In the genomic region with DNA sequence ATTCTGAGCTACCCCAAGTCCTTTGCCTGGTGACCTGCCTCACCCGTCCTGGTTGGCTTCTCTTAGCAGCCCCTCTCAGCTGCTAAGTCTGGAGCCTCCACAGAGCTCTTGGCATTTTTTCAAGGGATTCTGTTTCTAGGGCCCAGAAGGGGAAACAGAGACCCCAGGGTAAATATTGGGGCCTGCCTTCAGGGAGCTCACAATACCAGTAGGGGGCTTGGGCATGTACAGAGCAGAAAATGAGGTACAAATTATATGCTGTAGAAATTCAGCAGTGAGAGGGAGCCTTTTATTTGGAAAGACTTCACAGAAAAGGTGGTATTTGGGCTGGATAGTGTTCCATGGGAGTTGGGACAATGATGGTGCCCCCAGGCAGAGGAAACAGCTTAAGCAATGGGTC, we compare ENCODE assay signal across 15 cellular contexts. TPM values are rescaled to one million over a fixed set of nuclear protein-coding genes. Genes with fewer than 3 reads are reported as not detected.
DNase-seq lines count a peak whose midpoint lies in the region; ATAC-seq and TF ChIP-seq lines count a peak whose summit lies in the region.
"Had no signal": no experiment of that assay in that cellular context is flagged by ENCODE, and none has a peak within 500 bp of the region (broad histone marks: within the 10 kb centered on the region; RNA-seq: fewer than 3 reads in every experiment).

No MANE protein-coding gene starts in this region.

- H3K4me1 ChIP-seq in H9 (ENCODE audit: insufficient read depth, low read length): no peaks in the 10 kb centered on the region

- no peak for ATAC-seq in central memory CD8-positive, alpha-beta T cell (replicated peaks; ENCODE audit: extremely low read depth, poor library complexity, severe bottlenecking)
- ATAC-seq in natural killer cell: no peak
- no peak for ATAC-seq in HG03196 (IDR thresholded peaks at IDR 0.05; ENCODE audit: unreplicated experiment)
- ATAC-seq in HG03432 (IDR thresholded peaks at IDR 0.05; ENCODE audit: unreplicated experiment): no peak
- no peak for ATAC-seq in HG03159 (IDR thresholded peaks at IDR 0.05; ENCODE audit: unreplicated experiment)
- ATAC-seq: activated T-cell treated with anti-CD3 and anti-CD28 coated beads, Interleukin-2, amount 50 U/mL, for 72 hours; PC-3 had no signal

- WGBS in H9 (ENCODE audit: extremely low coverage, insufficient read length, low lambda C conversion rate): no CpG with 5 or more reads among the region's 1 CpG

- no peaks in the 10 kb centered on the region; the same call in 1 of the 2 replicates for H3K79me2 ChIP-seq in H9 (ENCODE audit: insufficient read depth, low read length)

- H2BK5ac ChIP-seq in H9 (ENCODE audit: insufficient read length, low read length): no peak overlapping the region

- no peak overlapping the region for H3T11ph ChIP-seq in H9 (ENCODE audit: low read length)

- H3K27me3 Mint-ChIP-seq in H9 (ENCODE audit: low read depth): peaks cover 3% of the 10 kb centered on the region
- no peaks in the 10 kb centered on the region for H3K27me3 Mint-ChIP-seq in central memory CD8-positive, alpha-beta T cell
- no peaks in the 10 kb centered on the region for H3K27me3 Mint-ChIP-seq in natural killer cell (ENCODE audit: low read depth in 2 of 2)

- H3K27ac Mint-ChIP-seq in H9: peak overlapping the region in 1 of 3 experiments; percentile 17; a peak in 1 of 7 replicates
- peak overlapping the region; percentile 94 for H3K27ac Mint-ChIP-seq in central memory CD8-positive, alpha-beta T cell (ENCODE audit: low read depth)
- peak overlapping the region; percentile 83 to 97 for H3K27ac Mint-ChIP-seq in natural killer cell

- no peak overlapping the region for H2BK12ac ChIP-seq in H9 (ENCODE audit: insufficient read length, low read depth, low read length)

- no peaks in the 10 kb centered on the region; a peak in 1 of 5 replicates for H3K9me3 Mint-ChIP-seq in H9
- no peaks in the 10 kb centered on the region for H3K9me3 Mint-ChIP-seq in central memory CD8-positive, alpha-beta T cell
- H3K9me3 Mint-ChIP-seq in natural killer cell: no peaks in the 10 kb centered on the region
- H3K9me3 Mint-ChIP-seq: activated T-cell treated with anti-CD3 and anti-CD28 coated beads, Interleukin-2, amount 50 U/mL, for 72 hours had no signal

- H3K9ac ChIP-seq in H9 (ENCODE audit: extremely low read depth, insufficient read length, low read length): no peak overlapping the region

- no peak overlapping the region for H2BK15ac ChIP-seq in H9 (ENCODE audit: low read depth, low read length)

- peaks cover 20 to 23% of the 10 kb centered on the region in 2 experiments for H3K4me1 Mint-ChIP-seq in H9
- peaks cover 59% of the 10 kb centered on the region for H3K4me1 Mint-ChIP-seq in central memory CD8-positive, alpha-beta T cell
- peaks cover 55 to 70% of the 10 kb centered on the region in 2 donors for H3K4me1 Mint-ChIP-seq in natural killer cell

- H3K27me3 ChIP-seq in AG04450 (ENCODE audit: control insufficient read depth, insufficient read depth, low read length) (no peaks in the 10 kb centered on the region), H9 (ENCODE audit: insufficient read depth, low read length) (no peaks in the 10 kb centered on the region)
- H3K27me3 ChIP-seq: upper lobe of left lung had no signal

- H3K4ac ChIP-seq in H9 (ENCODE audit: low read depth, low read length): no peak overlapping the region

- CTCF ChIA-PET in AG04450 (lab: Charles Lee): interaction anchor here (0.5 to 1.2 kb wide), 3 partner anchors 9 to 225 kb away, joined by 3 to 5 read pairs (median 4); no protein-coding TSS in a partner anchor

- intact Hi-C loops in natural killer cell (cut with micrococcal nuclease): no loop called here

- H2BK20ac ChIP-seq in H9 (ENCODE audit: low read depth, low read length, poor library complexity, severe bottlenecking): no peak overlapping the region

- H3K36me3 Mint-ChIP-seq in H9 (ENCODE audit: insufficient read depth in 1 of 3, low read depth in 3 of 3) (peaks cover 7 to 45% (median 27%) of the 10 kb centered on the region in 3 experiments), natural killer cell (no peaks in the 10 kb centered on the region)
- peaks cover 29% of the 10 kb centered on the region for H3K36me3 Mint-ChIP-seq in central memory CD8-positive, alpha-beta T cell (ENCODE audit: insufficient read depth)

- TF ChIP-seq CTCF in AG04450 (IDR thresholded peaks at IDR 0.05; ENCODE audit: low read depth, low read length): peak; percentile 30; the same call in 1 of the 2 replicates
- TF ChIP-seq CTCF in H9 (conservative IDR thresholded peaks at IDR 0.05): 0 out of 3 replicates have a peak, but pooled peaks have one; percentile 15
- TF ChIP-seq CTCF in natural killer cell (IDR thresholded peaks at IDR 0.05): no peak

- no peak overlapping the region for H2BK120ac ChIP-seq in H9 (ENCODE audit: low read depth, low read length, poor library complexity, severe bottlenecking)

- H4K20me1 ChIP-seq in H9 (ENCODE audit: control insufficient read depth, insufficient read depth, insufficient read length): no peaks in the 10 kb centered on the region

- no peak overlapping the region for H4K91ac ChIP-seq in H9 (ENCODE audit: insufficient read length, low read depth, low read length)

- H3K14ac ChIP-seq in H9 (ENCODE audit: insufficient read depth, low read length): no peak overlapping the region

- DNase-seq in AG04450 (ENCODE audit: low read depth, low spot score) (no peak), H9 (no peak), natural killer cell (no peak)
- no peak for DNase-seq in central memory CD8-positive, alpha-beta T cell (ENCODE audit: low spot score in 2 of 2)
- no peak for DNase-seq in NK-92 treated with Interleukin-12 subunit alpha and Interleukin-12 subunit beta, amount 100 ng/mL, for 24 hours (lab: John Stamatoyannopoulos, UW)
- DNase-seq: activated T-cell treated with anti-CD3 and anti-CD28 coated beads, Interleukin-2, amount 50 U/mL, for 72 hours; caudate nucleus; NCI-H1417; NCI-H345; PC-3; SW 1271; upper lobe of left lung had no signal

- no peak overlapping the region for H4K8ac ChIP-seq in H9 (replicated peaks; ENCODE audit: insufficient read length, low read depth, low read length)

- no peak overlapping the region for H3K23ac ChIP-seq in H9 (ENCODE audit: insufficient read length, low read depth, low read length)

- H2AK5ac ChIP-seq in H9 (ENCODE audit: insufficient read length, low read length): no peak overlapping the region

- no peak overlapping the region for H4K5ac ChIP-seq in H9 (ENCODE audit: insufficient read length, low read depth, low read length)

- no peak overlapping the region for H3K4me2 ChIP-seq in H9 (ENCODE audit: insufficient read depth, insufficient read length, low read length)

- peaks cover 9% of the 10 kb centered on the region for H3K79me1 ChIP-seq in H9 (ENCODE audit: insufficient read depth, low read depth, low read length, poor library complexity, severe bottlenecking)

- H3K4me3 ChIP-seq in AG04450 (ENCODE audit: low read depth, low read length): no peak overlapping the region
- H3K4me3 ChIP-seq: upper lobe of left lung had no signal

- no peak overlapping the region; a peak in 1 of 5 replicates for H3K4me3 Mint-ChIP-seq in H9
- no peak overlapping the region for H3K4me3 Mint-ChIP-seq in central memory CD8-positive, alpha-beta T cell
- peak overlapping the region; percentile 26 for H3K4me3 Mint-ChIP-seq in natural killer cell

- no peak overlapping the region for H3K56ac ChIP-seq in H9 (ENCODE audit: insufficient read length, low read depth, low read length)

- H2AFZ ChIP-seq in H9 (ENCODE audit: low read length): no peak overlapping the region

- H3K23me2 ChIP-seq in H9 (ENCODE audit: insufficient read length, low read depth, low read length, poor library complexity, severe bottlenecking): peaks cover 13% of the 10 kb centered on the region

- no peak overlapping the region for H3K18ac ChIP-seq in H9 (ENCODE audit: insufficient read length, low read depth, low read length)

- H3K9me3 ChIP-seq in AG04450 (ENCODE audit: control insufficient read depth, insufficient read depth, low read length): no peaks in the 10 kb centered on the region; the same call in 1 of the 2 replicates
- H3K9me3 ChIP-seq in H9 (ENCODE audit: control insufficient read depth, low read depth, low read length): no peaks in the 10 kb centered on the region
- H3K9me3 ChIP-seq: upper lobe of left lung had no signal

- POLR2A ChIA-PET in AG04450 (lab: Yijun Ruan, JAX): no interaction called here

- H3K27ac ChIP-seq in AG04450 (ENCODE audit: low read depth, low read length) (no peak overlapping the region), H9 (ENCODE audit: insufficient read length, low read depth, low read length) (no peak overlapping the region)
- H3K27ac ChIP-seq: upper lobe of left lung had no signal

RNA-seq across cellular contexts. Expression of a gene that starts 3.7 kb away (rescaled TPM):
- 33.4 and 47.3 TPM in 2 replicates for polyA plus RNA-seq in AG04450 (2011; rRNA removed)
- 40.6 and 52.1 TPM in 2 replicates for polyA minus RNA-seq in AG04450 (2011; rRNA and poly(A)+ RNA removed)
- total RNA-seq in H9 (2021): 134 and 135 TPM in 2 replicates
- total RNA-seq in natural killer cell: 10 to 100 TPM; 67.8 to 80.8 (median 78.9) TPM

RNA-seq across cellular contexts. Expression of a gene that starts 10.1 kb away (rescaled TPM):
- 0.17 and 0.26 TPM in 2 replicates for polyA plus RNA-seq in AG04450 (2011; rRNA removed)
- polyA minus RNA-seq in AG04450 (2011; rRNA and poly(A)+ RNA removed): not detected in 2 replicates
- 0.48 TPM in 1 of 2 replicates, not detected in the other for total RNA-seq in H9 (2021)
- 100 to 1,000 TPM; 315 to 331 (median 329) TPM for total RNA-seq in natural killer cell

RNA-seq across cellular contexts. Expression of a gene that starts 25.3 kb away (rescaled TPM):
- 0.15 and 0.16 TPM in 2 replicates for polyA plus RNA-seq in AG04450 (2011; rRNA removed)
- 0.13 and 0.18 TPM in 2 replicates for polyA minus RNA-seq in AG04450 (2011; rRNA and poly(A)+ RNA removed)
- total RNA-seq in H9 (2021): 4.2 and 4.5 TPM in 2 replicates
- 10 to 100 TPM in 1 of 3 donors, 1 to 10 TPM in 2; 5.9 to 12.5 (median 6.9) TPM for total RNA-seq in natural killer cell

RNA-seq across cellular contexts. Expression of a gene that starts 45.0 kb away (rescaled TPM):
- 51.9 and 60.5 TPM in 2 replicates for polyA plus RNA-seq in AG04450 (2011; rRNA removed)
- 46.7 and 51.6 TPM in 2 replicates for polyA minus RNA-seq in AG04450 (2011; rRNA and poly(A)+ RNA removed)
- total RNA-seq in H9 (2021): 34.9 and 38.0 TPM in 2 replicates
- 10 to 100 TPM; 54.3 to 80.9 (median 68.3) TPM for total RNA-seq in natural killer cell

RNA-seq across cellular contexts. Expression of a gene that starts 45.2 kb away (rescaled TPM):
- 28.0 and 29.9 TPM in 2 replicates for polyA plus RNA-seq in AG04450 (2011; rRNA removed)
- polyA minus RNA-seq in AG04450 (2011; rRNA and poly(A)+ RNA removed): 22.2 and 26.5 TPM in 2 replicates
- 48.3 and 49.2 TPM in 2 replicates for total RNA-seq in H9 (2021)
- total RNA-seq in natural killer cell: 10 to 100 TPM; 37.5 to 49.1 (median 45.9) TPM

Comparison
In these comparisons a context has a peak if more than half of its experiments do, and no peak if none do; other contexts are left out.
1. RNA of a gene that starts 10.1 kb away (total RNA-seq): 315 to 331 TPM in natural killer cell; 0.48 TPM in H9; every median in the first group is over 100 times any median in the second.